In the genomic region with DNA sequence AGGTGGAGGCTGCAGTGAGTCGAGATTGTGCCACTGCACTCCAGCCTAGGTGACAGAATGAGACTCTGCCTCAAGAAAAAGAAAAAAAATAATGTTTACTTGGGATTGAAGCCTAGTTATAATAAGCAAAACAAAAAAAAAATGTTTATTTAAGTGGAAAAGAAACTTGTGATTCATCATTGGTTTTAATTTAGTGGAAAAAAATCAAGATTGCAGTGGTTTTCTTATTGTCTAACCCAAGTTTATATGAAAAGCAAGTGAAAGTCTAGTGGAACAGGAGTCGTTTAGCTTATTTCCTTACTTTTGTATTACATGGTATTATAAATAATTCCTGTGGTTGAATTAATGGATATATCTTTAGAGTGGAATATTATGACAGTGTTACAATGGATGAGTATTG, we compare ENCODE assay signal across 20 cellular contexts. TPM values are rescaled to one million over a fixed set of nuclear protein-coding genes. Genes with fewer than 3 reads are reported as not detected.
DNase-seq lines count a peak whose midpoint lies in the region; ATAC-seq and TF ChIP-seq lines count a peak whose summit lies in the region.
"Had no signal": no experiment of that assay in that cellular context is flagged by ENCODE, and none has a peak within 500 bp of the region (broad histone marks: within the 10 kb centered on the region; RNA-seq: fewer than 3 reads in every experiment).

No MANE protein-coding gene starts in this region.

- H3K27me3 Mint-ChIP-seq in activated T-cell treated with anti-CD3 and anti-CD28 coated beads, Interleukin-2, amount 50 U/mL, for 72 hours (ENCODE audit: low read depth) = no peaks in the 10 kb centered on the region

- no peak for TF ChIP-seq POLR2A in testis (IDR thresholded peaks at IDR 0.05)
- no peak for TF ChIP-seq POLR2A in adrenal gland (IDR thresholded peaks at IDR 0.05)

- 37 to 47% methylated on average over 2 of the region's 2 CpGs for whole genome bisulfite sequencing in testis, 2 donors
- WGBS in adrenal gland, 4 donors = 65 to 86% (median 79%) methylated on average over 2 of the region's 2 CpGs

- H3K27ac Mint-ChIP-seq in activated T-cell treated with anti-CD3 and anti-CD28 coated beads, Interleukin-2, amount 50 U/mL, for 72 hours = peak overlapping the region; percentile 15
- H3K27ac Mint-ChIP-seq: H9 had no signal

- H3K27ac ChIP-seq in SK-N-MC (peak overlapping the region; percentile 42; the same call in 1 of the 2 replicates), dorsolateral prefrontal cortex (peak overlapping the region in 40 of 59 donors; percentile 2 to 75 (median 52)), testis (peak overlapping the region; percentile 73 to 85), adrenal gland (peak overlapping the region in 1 of 5 donors; percentile 60)
- H3K27ac ChIP-seq: A549; BLaER1 treated with 17β-estradiol and CSF1 and Interleukin-3, amounts not matched to agents 10 nM and 100 nM; HL-60 had no signal

- intact Hi-C loops in dorsolateral prefrontal cortex (cut with DNase I) (no loop called here), testis (cut with DNase I; ENCODE audit: low total_unique reads) (no loop called here), adrenal gland (cut with DNase I) (loop anchor here in 1 of 2 donors (10.0 kb wide), 1 partner anchor 68 kb away; a partner anchor contains a TSS)

- H3K4me1 ChIP-seq in testis (peaks cover 47% of the 10 kb centered on the region), adrenal gland (replicated peaks in 1 of 2) (peaks cover 9 to 24% of the 10 kb centered on the region in 2 donors)

- H3K9me3 ChIP-seq in SK-N-MC (ENCODE audit: low read depth, low read length) (no peaks in the 10 kb centered on the region), testis (no peaks in the 10 kb centered on the region), adrenal gland (replicated peaks in 1 of 3) (no peaks in the 10 kb centered on the region)
- H3K9me3 ChIP-seq: A549; BLaER1 treated with 17β-estradiol and CSF1 and Interleukin-3, amounts not matched to agents 10 nM and 100 nM had no signal

- TF ChIP-seq CTCF in dorsolateral prefrontal cortex (IDR thresholded peaks at IDR 0.05 in 54 of 56, conservative IDR thresholded peaks at IDR 0.05 in 2 of 56; ENCODE audit: low read depth in 1 of 56, partially characterized antibody in 56 of 56) = no peak
- no peak for TF ChIP-seq CTCF in testis (IDR thresholded peaks at IDR 0.05)
- no peak for TF ChIP-seq CTCF in adrenal gland (IDR thresholded peaks at IDR 0.05)

- no peak overlapping the region for H3K9ac ChIP-seq in SK-N-MC (ENCODE audit: insufficient read length)
- H3K9ac ChIP-seq: BLaER1 treated with 17β-estradiol and CSF1 and Interleukin-3, amounts not matched to agents 10 nM and 100 nM had no signal

- ATAC-seq in activated T-cell treated with anti-CD3 and anti-CD28 coated beads, Interleukin-2, amount 50 U/mL, for 72 hours (replicated peaks in 1 of 2) = no peak
- ATAC-seq in HG02588 (IDR thresholded peaks at IDR 0.05; ENCODE audit: unreplicated experiment) = no peak
- ATAC-seq: A549, GM12878 had no signal

- H3K4me1 Mint-ChIP-seq in activated T-cell treated with anti-CD3 and anti-CD28 coated beads, Interleukin-2, amount 50 U/mL, for 72 hours (ENCODE audit: low read depth) = peaks cover 31% of the 10 kb centered on the region
- H3K4me1 Mint-ChIP-seq: H9 had no signal

- H3K36me3 ChIP-seq in SK-N-MC (ENCODE audit: insufficient read depth, low read length) (peaks cover 77% of the 10 kb centered on the region), testis (ENCODE audit: low read depth, missing control alignments) (no peaks in the 10 kb centered on the region), adrenal gland (replicated peaks in 1 of 2) (peaks cover 0 to 50% of the 10 kb centered on the region in 2 donors)

- DNase-seq in activated T-cell treated with anti-CD3 and anti-CD28 coated beads, Interleukin-2, amount 50 U/mL, for 72 hours = no peak
- no peak for DNase-seq in activated T-cell treated with anti-CD3 and anti-CD28 coated beads, Interleukin-2, amount 50 U/mL, for 48 hours
- DNase-seq in SK-N-MC (ENCODE audit: low read depth, low spot score) (no peak), dorsolateral prefrontal cortex (no peak), testis (no peak), adrenal gland (no peak), SIG-M5 treated with dmso at 0.1 percent for 504 hours (lab: John Stamatoyannopoulos, UW; ENCODE audit: unreplicated experiment) (no peak)
- DNase-seq: DND-41, GDM1, H9, NCI-H1105 treated with DMSO at 0.1 percent for 48 hours, NCI-H1694 treated with DMSO at 0.1 percent for 48 hours, NCI-H2107, NCI-H2227 treated with DMSO at 0.1 percent for 48 hours, NCI-H524 had no signal

- H3K4me3 ChIP-seq in SK-N-MC (no peak overlapping the region), dorsolateral prefrontal cortex (no peak overlapping the region), testis (no peak overlapping the region), adrenal gland (no peak overlapping the region)
- H3K4me3 ChIP-seq: A549; BLaER1 treated with 17β-estradiol and CSF1 and Interleukin-3, amounts not matched to agents 10 nM and 100 nM; GM12878 had no signal

- H3K36me3 Mint-ChIP-seq in activated T-cell treated with anti-CD3 and anti-CD28 coated beads, Interleukin-2, amount 50 U/mL, for 72 hours (ENCODE audit: insufficient read depth in 2 of 2) = peaks cover 14 to 40% of the 10 kb centered on the region in 2 donors

- H3K9me3 Mint-ChIP-seq in activated T-cell treated with anti-CD3 and anti-CD28 coated beads, Interleukin-2, amount 50 U/mL, for 72 hours = no peaks in the 10 kb centered on the region
- H3K9me3 Mint-ChIP-seq: H9 had no signal

- H3K4me3 Mint-ChIP-seq in activated T-cell treated with anti-CD3 and anti-CD28 coated beads, Interleukin-2, amount 50 U/mL, for 72 hours = no peak overlapping the region
- H3K4me3 Mint-ChIP-seq: H9 had no signal

- no peaks in the 10 kb centered on the region for H3K27me3 ChIP-seq in dorsolateral prefrontal cortex
- no peaks in the 10 kb centered on the region for H3K27me3 ChIP-seq in testis
- H3K27me3 ChIP-seq in adrenal gland = no peaks in the 10 kb centered on the region
- H3K27me3 ChIP-seq: BLaER1 treated with 17β-estradiol and CSF1 and Interleukin-3, amounts not matched to agents 10 nM and 100 nM had no signal

RNA-seq across cellular contexts. Expression of a gene that starts 8.4 kb away (rescaled TPM):
- 10 to 100 TPM; 59.3 to 63.8 TPM for total RNA-seq in activated T-cell treated with anti-CD3 and anti-CD28 coated beads, Interleukin-2, amount 50 U/mL, for 72 hours
- total RNA-seq in dorsolateral prefrontal cortex (10 to 100 TPM; 40.2 to 72.9 (median 52.6) TPM), testis (100 to 1,000 TPM; 103 to 106 TPM), adrenal gland (100 to 1,000 TPM in 2 of 8 donors, 10 to 100 TPM in 6; 49.8 to 109 (median 71.4) TPM)
- polyA plus RNA-seq in testis (ENCODE audit: insufficient read depth, low read depth, low replicate concordance) (67.6 TPM), adrenal gland (10 to 100 TPM; 25.6 to 64.0 (median 47.9) TPM)

RNA-seq across cellular contexts. Expression of a gene that starts 16.4 kb away (rescaled TPM):
- total RNA-seq in activated T-cell treated with anti-CD3 and anti-CD28 coated beads, Interleukin-2, amount 50 U/mL, for 72 hours = under 1 TPM in 1 of 2 donors, not detected in 1; 0.43 TPM
- total RNA-seq in dorsolateral prefrontal cortex = 100 to 1,000 TPM in 7 of 120 experiments, 10 to 100 TPM in 113; 17.1 to 155 (median 53.8) TPM
- total RNA-seq in testis = 10 to 100 TPM; 54.7 to 76.8 TPM
- 32.5 TPM for polyA plus RNA-seq in testis (ENCODE audit: insufficient read depth, low read depth, low replicate concordance)
- 10 to 100 TPM; 20.0 to 86.2 (median 52.2) TPM for total RNA-seq in adrenal gland
- polyA plus RNA-seq in adrenal gland = 10 to 100 TPM; 12.2 to 38.5 (median 21.7) TPM

Comparison
In these comparisons a context has a peak if more than half of its experiments do, and no peak if none do; other contexts are left out.
1. RNA of a gene that starts 16.4 kb away (total RNA-seq): 54.7 to 76.8 TPM in testis, 20.0 to 86.2 TPM in adrenal gland and 17.1 to 155 TPM in dorsolateral prefrontal cortex; 0.43 TPM in activated T-cell treated with anti-CD3 and anti-CD28 coated beads, Interleukin-2, amount 50 U/mL, for 72 hours; every median in the first group is over 10 times any median in the second.